Comparison of ENCODE assay signal across 14 cellular contexts in the genomic region with DNA sequence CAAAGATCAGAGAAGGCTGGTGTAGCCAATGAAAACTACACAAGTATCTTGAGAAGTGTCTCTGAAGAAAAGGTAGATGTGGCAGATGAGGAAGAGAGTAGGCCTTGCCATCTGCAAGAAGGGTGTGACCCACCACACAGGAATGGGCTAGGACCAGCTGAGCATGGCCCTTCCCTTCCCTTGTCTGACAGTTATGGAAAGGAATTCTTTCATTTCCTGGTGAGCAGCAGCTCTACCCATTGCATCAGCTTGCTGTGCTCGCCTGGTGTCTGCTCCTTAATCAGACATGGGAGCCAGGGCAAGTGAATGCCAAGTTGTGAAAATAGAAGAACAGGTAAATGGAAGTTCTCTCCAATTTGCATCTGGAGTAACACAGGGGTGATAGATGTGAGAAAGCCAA.
DNase-seq lines count a peak whose midpoint lies in the region; ATAC-seq and TF ChIP-seq lines count a peak whose summit lies in the region.
"Had no signal": no experiment of that assay in that cellular context is flagged by ENCODE, and none has a peak within 500 bp of the region (broad histone marks: within the 10 kb centered on the region; RNA-seq: fewer than 3 reads in every experiment).

No MANE protein-coding gene starts in this region.

- H3K4me1 ChIP-seq in stomach (peaks cover 0 to 4% (median 0%) of the 10 kb centered on the region in 4 donors), transverse colon (peaks cover 0 to 6% (median 0%) of the 10 kb centered on the region in 4 donors)

- H3K9me3 ChIP-seq in stomach (no peaks in the 10 kb centered on the region), transverse colon (no peaks in the 10 kb centered on the region)
- H3K9me3 ChIP-seq: neutrophil, thoracic aorta had no signal

- TF ChIP-seq EP300 in Ishikawa (IDR thresholded peaks at IDR 0.05; ENCODE audit: borderline replicate concordance): no peak; the same call in 1 of the 2 replicates
- no peak for TF ChIP-seq EP300 in stomach (IDR thresholded peaks at IDR 0.05)
- no peak for TF ChIP-seq EP300 in transverse colon (IDR thresholded peaks at IDR 0.05; ENCODE audit: low read depth)

- intact Hi-C loops in left colon (cut with DNase I, micrococcal nuclease) (no loop called here), head of caudate nucleus (cut with DNase I) (no loop called here), stomach (cut with DNase I; ENCODE audit: low total_unique reads) (no loop called here), transverse colon (cut with DNase I; ENCODE audit: low total_unique reads) (no loop called here)

- peak; percentile 28 for ATAC-seq in left colon

- no peaks in the 10 kb centered on the region for H3K36me3 ChIP-seq in stomach
- no peaks in the 10 kb centered on the region for H3K36me3 ChIP-seq in transverse colon
- H3K36me3 ChIP-seq: neutrophil, thoracic aorta had no signal

- peak; percentile 7; the same call in 1 of the 2 replicates for TF ChIP-seq RAD21 in Ishikawa (IDR thresholded peaks at IDR 0.05; ENCODE audit: low read depth)

- DNase-seq in AG20443 (ENCODE audit: low spot score): peak; percentile 81
- peak; percentile 84 to 97 for DNase-seq in cardiac fibroblast (ENCODE audit: low read depth in 2 of 2)
- no peak for DNase-seq in left colon
- no peak for DNase-seq in head of caudate nucleus
- no peak for DNase-seq in stomach
- DNase-seq in transverse colon: no peak
- DNase-seq in caudate nucleus (lab: John Stamatoyannopoulos, UW): no peak
- DNase-seq: activated T-cell treated with anti-CD3 and anti-CD28 coated beads, Interleukin-2, amount 50 U/mL, for 48 hours; dorsolateral prefrontal cortex; NCI-H1105 treated with DMSO at 0.1 percent for 48 hours; stimulated activated CD4-positive, alpha-beta T cell treated with anti-CD3 and anti-CD28 coated beads, Interleukin-4, amount 100 ng/mL, for 1 hour had no signal

- TF ChIP-seq CTCF in cardiac fibroblast (IDR thresholded peaks at IDR 0.05; ENCODE audit: low read depth, low read length): no peak
- no peak for TF ChIP-seq CTCF in stomach (IDR thresholded peaks at IDR 0.05)
- TF ChIP-seq CTCF in transverse colon (IDR thresholded peaks at IDR 0.05): no peak

- TF ChIP-seq POLR2A in stomach (IDR thresholded peaks at IDR 0.05) (no peak), transverse colon (IDR thresholded peaks at IDR 0.05) (no peak)

- no peaks in the 10 kb centered on the region for H3K27me3 ChIP-seq in stomach
- no peaks in the 10 kb centered on the region for H3K27me3 ChIP-seq in transverse colon
- H3K27me3 ChIP-seq: dorsolateral prefrontal cortex, neutrophil had no signal

- H3K4me3 ChIP-seq in cardiac fibroblast (replicated peaks in 1 of 2; ENCODE audit: low read depth in 2 of 2, low read length in 2 of 2): no peak overlapping the region
- no peak overlapping the region for H3K4me3 ChIP-seq in stomach
- H3K4me3 ChIP-seq in transverse colon: no peak overlapping the region
- H3K4me3 ChIP-seq: dorsolateral prefrontal cortex, thoracic aorta had no signal

- whole genome bisulfite sequencing in stomach, 5 donors: 60 to 92% (median 91%) methylated on average over 1 of the region's 1 CpG
- WGBS in transverse colon (ENCODE audit: low coverage in 1 of 2), 2 donors: 29 to 88% methylated on average over 1 of the region's 1 CpG

- H3K27ac ChIP-seq in stomach (no peak overlapping the region), transverse colon (no peak overlapping the region), caudate nucleus (ENCODE audit: low read depth, low read length) (no peak overlapping the region)
- H3K27ac ChIP-seq: dorsolateral prefrontal cortex, neutrophil, thoracic aorta had no signal

- in situ Hi-C loops in transverse colon (cut with MboI; ENCODE audit: low pct_ligation_motif_present in 1 of 4, low pct_unique_long_range_greater_than_20kb in 1 of 4, low sequenced_read_pairs in 3 of 4): no loop called here

TF ChIP-seq in Ishikawa, 13 proteins besides CTCF, POLR2A, EP300 and RAD21:
- no peak for TF ChIP-seq YY1 (IDR thresholded peaks at IDR 0.05; ENCODE audit: low read depth)
- TF ChIP-seq, protein P1, sequence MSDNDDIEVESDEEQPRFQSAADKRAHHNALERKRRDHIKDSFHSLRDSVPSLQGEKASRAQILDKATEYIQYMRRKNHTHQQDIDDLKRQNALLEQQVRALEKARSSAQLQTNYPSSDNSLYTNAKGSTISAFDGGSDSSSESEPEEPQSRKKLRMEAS (IDR thresholded peaks at IDR 0.05): 0 out of 2 replicates have a peak, but pooled peaks have one; percentile 8
- peak; percentile 33; the same call in 1 of the 2 replicates for TF ChIP-seq TEAD4 (IDR thresholded peaks at IDR 0.05)

Comparison
In these comparisons a context has a peak if more than half of its experiments do, and no peak if none do; other contexts are left out.
1. DNase-seq: peak in AG20443 (single experiment) and cardiac fibroblast (2 of 2); none in left colon (0 of 2), head of caudate nucleus (0 of 42), stomach (single experiment), transverse colon (single experiment) and caudate nucleus (0 of 61).